ENCODE assay signal across 1 cellular context in genomic region chr20:50455656-50456451, GRCh38.
TF ChIP-seq lines count a peak whose summit lies in the region.

No MANE protein-coding gene starts in this region.

TF ChIP-seq in HepG2, 621 proteins besides CTCF, POLR2A, EP300 and RAD21 (continued from another document and continues in another):
- no peak for TF ChIP-seq FUBP1 (CRISPR knock-in tag; IDR thresholded peaks at IDR 0.05; ENCODE audit: borderline replicate concordance)
- no peak for TF ChIP-seq RBAK (CRISPR knock-in tag; IDR thresholded peaks at IDR 0.05)
- peak; percentile 41; the same call in 1 of the 2 replicates for TF ChIP-seq ZHX2 (IDR thresholded peaks at IDR 0.05; ENCODE audit: low read depth)
- TF ChIP-seq ZHX2 (CRISPR knock-in tag; IDR thresholded peaks at IDR 0.05; ENCODE audit: borderline replicate concordance) = peak; percentile 81; the same call in 1 of the 2 replicates
- TF ChIP-seq ETV5 (CRISPR knock-in tag; IDR thresholded peaks at IDR 0.05; ENCODE audit: borderline replicate concordance) = peak; percentile 94
- peak; percentile 97; the same call in 1 of the 2 replicates for TF ChIP-seq RXRA (CRISPR knock-in tag; IDR thresholded peaks at IDR 0.05)
- no peak for TF ChIP-seq FOXK2 (IDR thresholded peaks at IDR 0.05)
- TF ChIP-seq GATAD2A (CRISPR knock-in tag; IDR thresholded peaks at IDR 0.05) = peak; percentile 99
- TF ChIP-seq, protein P1, sequence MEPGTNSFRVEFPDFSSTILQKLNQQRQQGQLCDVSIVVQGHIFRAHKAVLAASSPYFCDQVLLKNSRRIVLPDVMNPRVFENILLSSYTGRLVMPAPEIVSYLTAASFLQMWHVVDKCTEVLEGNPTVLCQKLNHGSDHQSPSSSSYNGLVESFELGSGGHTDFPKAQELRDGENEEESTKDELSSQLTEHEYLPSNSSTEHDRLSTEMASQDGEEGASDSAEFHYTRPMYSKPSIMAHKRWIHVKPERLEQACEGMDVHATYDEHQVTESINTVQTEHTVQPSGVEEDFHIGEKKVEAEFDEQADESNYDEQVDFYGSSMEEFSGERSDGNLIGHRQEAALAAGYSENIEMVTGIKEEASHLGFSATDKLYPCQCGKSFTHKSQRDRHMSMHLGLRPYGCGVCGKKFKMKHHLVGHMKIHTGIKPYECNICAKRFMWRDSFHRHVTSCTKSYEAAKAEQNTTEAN (CRISPR knock-in tag; conservative IDR thresholded peaks at IDR 0.05) = peak; percentile 64
- TF ChIP-seq ZFP1 (CRISPR knock-in tag; IDR thresholded peaks at IDR 0.05) = peak; percentile 94
- TF ChIP-seq, protein P2, sequence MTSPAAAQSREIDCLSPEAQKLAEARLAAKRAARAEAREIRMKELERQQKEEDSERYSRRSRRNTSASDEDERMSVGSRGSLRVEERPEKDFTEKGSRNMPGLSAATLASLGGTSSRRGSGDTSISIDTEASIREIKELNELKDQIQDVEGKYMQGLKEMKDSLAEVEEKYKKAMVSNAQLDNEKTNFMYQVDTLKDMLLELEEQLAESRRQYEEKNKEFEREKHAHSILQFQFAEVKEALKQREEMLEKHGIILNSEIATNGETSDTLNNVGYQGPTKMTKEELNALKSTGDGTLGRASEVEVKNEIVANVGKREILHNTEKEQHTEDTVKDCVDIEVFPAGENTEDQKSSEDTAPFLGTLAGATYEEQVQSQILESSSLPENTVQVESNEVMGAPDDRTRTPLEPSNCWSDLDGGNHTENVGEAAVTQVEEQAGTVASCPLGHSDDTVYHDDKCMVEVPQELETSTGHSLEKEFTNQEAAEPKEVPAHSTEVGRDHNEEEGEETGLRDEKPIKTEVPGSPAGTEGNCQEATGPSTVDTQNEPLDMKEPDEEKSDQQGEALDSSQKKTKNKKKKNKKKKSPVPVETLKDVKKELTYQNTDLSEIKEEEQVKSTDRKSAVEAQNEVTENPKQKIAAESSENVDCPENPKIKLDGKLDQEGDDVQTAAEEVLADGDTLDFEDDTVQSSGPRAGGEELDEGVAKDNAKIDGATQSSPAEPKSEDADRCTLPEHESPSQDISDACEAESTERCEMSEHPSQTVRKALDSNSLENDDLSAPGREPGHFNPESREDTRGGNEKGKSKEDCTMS (CRISPR knock-in tag; conservative IDR thresholded peaks at IDR 0.05) = no peak
- TF ChIP-seq, protein P3, sequence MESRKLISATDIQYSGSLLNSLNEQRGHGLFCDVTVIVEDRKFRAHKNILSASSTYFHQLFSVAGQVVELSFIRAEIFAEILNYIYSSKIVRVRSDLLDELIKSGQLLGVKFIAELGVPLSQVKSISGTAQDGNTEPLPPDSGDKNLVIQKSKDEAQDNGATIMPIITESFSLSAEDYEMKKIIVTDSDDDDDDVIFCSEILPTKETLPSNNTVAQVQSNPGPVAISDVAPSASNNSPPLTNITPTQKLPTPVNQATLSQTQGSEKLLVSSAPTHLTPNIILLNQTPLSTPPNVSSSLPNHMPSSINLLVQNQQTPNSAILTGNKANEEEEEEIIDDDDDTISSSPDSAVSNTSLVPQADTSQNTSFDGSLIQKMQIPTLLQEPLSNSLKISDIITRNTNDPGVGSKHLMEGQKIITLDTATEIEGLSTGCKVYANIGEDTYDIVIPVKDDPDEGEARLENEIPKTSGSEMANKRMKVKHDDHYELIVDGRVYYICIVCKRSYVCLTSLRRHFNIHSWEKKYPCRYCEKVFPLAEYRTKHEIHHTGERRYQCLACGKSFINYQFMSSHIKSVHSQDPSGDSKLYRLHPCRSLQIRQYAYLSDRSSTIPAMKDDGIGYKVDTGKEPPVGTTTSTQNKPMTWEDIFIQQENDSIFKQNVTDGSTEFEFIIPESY (CRISPR knock-in tag; IDR thresholded peaks at IDR 0.05) = peak; percentile 74
- TF ChIP-seq ZNF644 (CRISPR knock-in tag; IDR thresholded peaks at IDR 0.05; ENCODE audit: low read depth) = peak; percentile 77
- TF ChIP-seq ZNF260 (CRISPR knock-in tag; IDR thresholded peaks at IDR 0.05; ENCODE audit: borderline replicate concordance, low read depth) = no peak
- 0 out of 2 replicates have a peak, but pooled peaks have one; percentile 24 for TF ChIP-seq KAT7 (CRISPR knock-in tag; IDR thresholded peaks at IDR 0.05; ENCODE audit: borderline replicate concordance)
- TF ChIP-seq ZKSCAN1 (IDR thresholded peaks at IDR 0.05; ENCODE audit: low read length) = no peak
- TF ChIP-seq ZBTB14 (CRISPR knock-in tag; IDR thresholded peaks at IDR 0.05) = peak; percentile 37; the same call in 1 of the 2 replicates
- TF ChIP-seq ZNF841 (CRISPR knock-in tag; IDR thresholded peaks at IDR 0.05; ENCODE audit: borderline replicate concordance) = no peak
- no peak for TF ChIP-seq SP2 (CRISPR knock-in tag; IDR thresholded peaks at IDR 0.05)
- TF ChIP-seq SNAPC5 (CRISPR knock-in tag; IDR thresholded peaks at IDR 0.05; ENCODE audit: borderline replicate concordance) = no peak
- TF ChIP-seq ZFP41 (CRISPR knock-in tag; IDR thresholded peaks at IDR 0.05; ENCODE audit: borderline replicate concordance) = no peak
- TF ChIP-seq ZNF12 (CRISPR knock-in tag; IDR thresholded peaks at IDR 0.05) = no peak
- TF ChIP-seq, protein P4, sequence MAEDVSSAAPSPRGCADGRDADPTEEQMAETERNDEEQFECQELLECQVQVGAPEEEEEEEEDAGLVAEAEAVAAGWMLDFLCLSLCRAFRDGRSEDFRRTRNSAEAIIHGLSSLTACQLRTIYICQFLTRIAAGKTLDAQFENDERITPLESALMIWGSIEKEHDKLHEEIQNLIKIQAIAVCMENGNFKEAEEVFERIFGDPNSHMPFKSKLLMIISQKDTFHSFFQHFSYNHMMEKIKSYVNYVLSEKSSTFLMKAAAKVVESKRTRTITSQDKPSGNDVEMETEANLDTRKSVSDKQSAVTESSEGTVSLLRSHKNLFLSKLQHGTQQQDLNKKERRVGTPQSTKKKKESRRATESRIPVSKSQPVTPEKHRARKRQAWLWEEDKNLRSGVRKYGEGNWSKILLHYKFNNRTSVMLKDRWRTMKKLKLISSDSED (CRISPR knock-in tag; IDR thresholded peaks at IDR 0.05) = no peak
- peak; percentile 81; the same call in 1 of the 2 replicates for TF ChIP-seq ZNF124 (CRISPR knock-in tag; IDR thresholded peaks at IDR 0.05)
- TF ChIP-seq SIX4 (CRISPR knock-in tag; IDR thresholded peaks at IDR 0.05) = peak; percentile 84
- no peak for TF ChIP-seq HNRNPH1 (optimal IDR thresholded peaks at IDR 0.05; ENCODE audit: low read depth, low read length)
- 0 out of 2 replicates have a peak, but pooled peaks have one; percentile 34 for TF ChIP-seq ZFP36L2 (CRISPR knock-in tag; IDR thresholded peaks at IDR 0.05)
- peak; percentile 91 for TF ChIP-seq POGZ (CRISPR knock-in tag; IDR thresholded peaks at IDR 0.05)
- no peak for TF ChIP-seq ZBTB21 (CRISPR knock-in tag; IDR thresholded peaks at IDR 0.05)
- TF ChIP-seq MTF2 (CRISPR knock-in tag; IDR thresholded peaks at IDR 0.05; ENCODE audit: borderline replicate concordance) = 0 out of 2 replicates have a peak, but pooled peaks have one; percentile 67
- peak; percentile 98 for TF ChIP-seq HNF4G (IDR thresholded peaks at IDR 0.05; ENCODE audit: borderline replicate concordance, low read depth, low read length)
- TF ChIP-seq HNF4G (CRISPR knock-in tag; IDR thresholded peaks at IDR 0.05; ENCODE audit: borderline replicate concordance, low read depth) = peak; percentile 98
- TF ChIP-seq RBM39 (IDR thresholded peaks at IDR 0.05; ENCODE audit: low read depth, low read length, poor library complexity, severe bottlenecking) = peak; percentile 84
- TF ChIP-seq, protein P5, sequence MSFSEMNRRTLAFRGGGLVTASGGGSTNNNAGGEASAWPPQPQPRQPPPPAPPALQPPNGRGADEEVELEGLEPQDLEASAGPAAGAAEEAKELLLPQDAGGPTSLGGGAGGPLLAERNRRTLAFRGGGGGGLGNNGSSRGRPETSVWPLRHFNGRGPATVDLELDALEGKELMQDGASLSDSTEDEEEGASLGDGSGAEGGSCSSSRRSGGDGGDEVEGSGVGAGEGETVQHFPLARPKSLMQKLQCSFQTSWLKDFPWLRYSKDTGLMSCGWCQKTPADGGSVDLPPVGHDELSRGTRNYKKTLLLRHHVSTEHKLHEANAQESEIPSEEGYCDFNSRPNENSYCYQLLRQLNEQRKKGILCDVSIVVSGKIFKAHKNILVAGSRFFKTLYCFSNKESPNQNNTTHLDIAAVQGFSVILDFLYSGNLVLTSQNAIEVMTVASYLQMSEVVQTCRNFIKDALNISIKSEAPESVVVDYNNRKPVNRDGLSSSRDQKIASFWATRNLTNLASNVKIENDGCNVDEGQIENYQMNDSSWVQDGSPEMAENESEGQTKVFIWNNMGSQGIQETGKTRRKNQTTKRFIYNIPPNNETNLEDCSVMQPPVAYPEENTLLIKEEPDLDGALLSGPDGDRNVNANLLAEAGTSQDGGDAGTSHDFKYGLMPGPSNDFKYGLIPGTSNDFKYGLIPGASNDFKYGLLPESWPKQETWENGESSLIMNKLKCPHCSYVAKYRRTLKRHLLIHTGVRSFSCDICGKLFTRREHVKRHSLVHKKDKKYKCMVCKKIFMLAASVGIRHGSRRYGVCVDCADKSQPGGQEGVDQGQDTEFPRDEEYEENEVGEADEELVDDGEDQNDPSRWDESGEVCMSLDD (CRISPR knock-in tag; IDR thresholded peaks at IDR 0.05; ENCODE audit: borderline replicate concordance) = peak; percentile 100
- TF ChIP-seq ZNF878 (CRISPR knock-in tag; IDR thresholded peaks at IDR 0.05) = no peak
- peak; percentile 93; the same call in 1 of the 2 replicates for TF ChIP-seq CC2D1A (CRISPR knock-in tag; IDR thresholded peaks at IDR 0.05)
- TF ChIP-seq FOXA3 (CRISPR knock-in tag; IDR thresholded peaks at IDR 0.05) = peak; percentile 92
- peak; percentile 73 for TF ChIP-seq ZFY (CRISPR knock-in tag; IDR thresholded peaks at IDR 0.05)
- no peak for TF ChIP-seq ZNF296 (CRISPR knock-in tag; conservative IDR thresholded peaks at IDR 0.05)
- TF ChIP-seq HDAC1 (CRISPR knock-in tag; IDR thresholded peaks at IDR 0.05) = peak; percentile 99
- no peak for TF ChIP-seq ARNT2 (CRISPR knock-in tag; IDR thresholded peaks at IDR 0.05; ENCODE audit: low read depth)
- TF ChIP-seq, protein P6, sequence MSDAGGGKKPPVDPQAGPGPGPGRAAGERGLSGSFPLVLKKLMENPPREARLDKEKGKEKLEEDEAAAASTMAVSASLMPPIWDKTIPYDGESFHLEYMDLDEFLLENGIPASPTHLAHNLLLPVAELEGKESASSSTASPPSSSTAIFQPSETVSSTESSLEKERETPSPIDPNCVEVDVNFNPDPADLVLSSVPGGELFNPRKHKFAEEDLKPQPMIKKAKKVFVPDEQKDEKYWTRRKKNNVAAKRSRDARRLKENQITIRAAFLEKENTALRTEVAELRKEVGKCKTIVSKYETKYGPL (CRISPR knock-in tag; IDR thresholded peaks at IDR 0.05) = peak; percentile 48; the same call in 1 of the 2 replicates
- no peak for TF ChIP-seq JARID2 (CRISPR knock-in tag; IDR thresholded peaks at IDR 0.05; ENCODE audit: insufficient replicate concordance)
- peak; percentile 20; the same call in 1 of the 2 replicates for TF ChIP-seq ZSCAN22 (CRISPR knock-in tag; IDR thresholded peaks at IDR 0.05)
- TF ChIP-seq NKX3-1 (CRISPR knock-in tag; IDR thresholded peaks at IDR 0.05) = peak; percentile 96
